34 cellular contexts compared by ENCODE assay signal in genomic region chr13:25598421-25598820, GRCh38.
"Had no signal": no experiment of that assay in that cellular context is flagged by ENCODE, and none has a peak within 500 bp of the region (broad histone marks: within the 10 kb centered on the region; RNA-seq: fewer than 3 reads in every experiment).

No MANE protein-coding gene starts in this region.

- DNase-seq: Karpas-422, Kasumi-1, MG63, MM.1S, MV-4-11, NCI-H1092, NCI-H1092 treated with DMSO at 0.1 percent for 48 hours, NCI-H1105, NCI-H1105 treated with DMSO at 0.1 percent for 48 hours, NCI-H1417, NCI-H1417 treated with DMSO at 0.1 percent for 48 hours, NCI-H1436, NCI-H1436 treated with DMSO at 0.1 percent for 48 hours, NCI-H146, NCI-H1694, NCI-H1694 treated with DMSO at 0.1 percent for 48 hours, NCI-H187, NCI-H187 treated with DMSO at 0.1 percent for 48 hours, NCI-H1930, NCI-H2029, NCI-H2029 treated with DMSO at 0.1 percent for 48 hours, NCI-H2081, NCI-H2081 treated with DMSO at 0.1 percent for 48 hours, NCI-H2107, NCI-H2171, NCI-H2171 treated with DMSO at 0.1 percent for 48 hours, NCI-H2227 treated with DMSO at 0.1 percent for 48 hours, NCI-H226, NCI-H345, NCI-H446, NCI-H446 treated with DMSO at 0.1 percent for 48 hours, NCI-H510A, NCI-H510A treated with DMSO at 0.1 percent for 48 hours, NCI-H524 had no signal
